Comparison of ENCODE assay signal across 1 cellular context in genomic region chr1:174159253-174160108, GRCh38.
A peak's percentile ranks its signal among the peaks of the same experiment; 100 is the strongest.
TF ChIP-seq lines count a peak whose summit lies in the region.

RABGAP1L (plus strand) TSS chr1:174159520.

TF ChIP-seq in HepG2, 621 proteins besides CTCF, POLR2A, EP300 and RAD21 (continued from another document and continues in another):
- peak; percentile 76 for TF ChIP-seq ARID4A (CRISPR knock-in tag; IDR thresholded peaks at IDR 0.05; ENCODE audit: borderline replicate concordance)
- TF ChIP-seq SAP130 (CRISPR knock-in tag; IDR thresholded peaks at IDR 0.05; ENCODE audit: low read depth), result peak; percentile 88
- TF ChIP-seq TOPORS (CRISPR knock-in tag; IDR thresholded peaks at IDR 0.05), result no peak
- TF ChIP-seq CSRNP2 (CRISPR knock-in tag; conservative IDR thresholded peaks at IDR 0.05; ENCODE audit: low read depth), result no peak
- peak; percentile 79 for TF ChIP-seq TFDP2 (CRISPR knock-in tag; IDR thresholded peaks at IDR 0.05)
- 0 out of 2 replicates have a peak, but pooled peaks have one; percentile 8 for TF ChIP-seq CREM (IDR thresholded peaks at IDR 0.05)
- TF ChIP-seq CREM (CRISPR knock-in tag; IDR thresholded peaks at IDR 0.05), result no peak
- peak; percentile 82 for TF ChIP-seq POLR2G (IDR thresholded peaks at IDR 0.05; ENCODE audit: low read depth, low read length)
- peak; percentile 27; the same call in 1 of the 2 replicates for TF ChIP-seq ZNF784 (CRISPR knock-in tag; IDR thresholded peaks at IDR 0.05; ENCODE audit: borderline replicate concordance)
- peak; percentile 59 for TF ChIP-seq RBM39 (IDR thresholded peaks at IDR 0.05; ENCODE audit: low read depth, low read length, poor library complexity, severe bottlenecking)
- TF ChIP-seq ZNF772 (CRISPR knock-in tag; IDR thresholded peaks at IDR 0.05), result no peak; the same call in 1 of the 2 replicates
- TF ChIP-seq TBX3 (IDR thresholded peaks at IDR 0.05; ENCODE audit: borderline replicate concordance), result 0 out of 2 replicates have a peak, but pooled peaks have one; percentile 14
- TF ChIP-seq SMAD1 (CRISPR knock-in tag; IDR thresholded peaks at IDR 0.05; ENCODE audit: borderline replicate concordance, low read depth), result peak; percentile 34; the same call in 1 of the 2 replicates
- peak; percentile 86 for TF ChIP-seq HOXA3 (CRISPR knock-in tag; IDR thresholded peaks at IDR 0.05)
- no peak for TF ChIP-seq TSC22D2 (CRISPR knock-in tag; IDR thresholded peaks at IDR 0.05; ENCODE audit: borderline replicate concordance)
- TF ChIP-seq MAZ (IDR thresholded peaks at IDR 0.05; ENCODE audit: borderline replicate concordance, low read depth, low read length), result peak; percentile 92; the same call in 1 of the 2 replicates
- TF ChIP-seq MAZ (CRISPR knock-in tag; IDR thresholded peaks at IDR 0.05; ENCODE audit: low read depth), result peak; percentile 91
- TF ChIP-seq KLF12 (CRISPR knock-in tag; IDR thresholded peaks at IDR 0.05; ENCODE audit: borderline replicate concordance), result 0 out of 2 replicates have a peak, but pooled peaks have one; percentile 71
- no peak for TF ChIP-seq ZBTB7B (CRISPR knock-in tag; IDR thresholded peaks at IDR 0.05)
- TF ChIP-seq ZNF225 (CRISPR knock-in tag; IDR thresholded peaks at IDR 0.05), result 0 out of 2 replicates have a peak, but pooled peaks have one; percentile 48
- no peak for TF ChIP-seq SAFB2 (CRISPR knock-in tag; IDR thresholded peaks at IDR 0.05; ENCODE audit: borderline replicate concordance, low read depth)
- TF ChIP-seq RELA (CRISPR knock-in tag; IDR thresholded peaks at IDR 0.05), result no peak
- peak; percentile 57; the same call in 1 of the 2 replicates for TF ChIP-seq SALL2 (CRISPR knock-in tag; IDR thresholded peaks at IDR 0.05)
- no peak for TF ChIP-seq ARNT (IDR thresholded peaks at IDR 0.05)
- TF ChIP-seq ZNF235 (CRISPR knock-in tag; IDR thresholded peaks at IDR 0.05; ENCODE audit: borderline replicate concordance), result no peak
- peak; percentile 54 for TF ChIP-seq MED8 (CRISPR knock-in tag; IDR thresholded peaks at IDR 0.05; ENCODE audit: insufficient replicate concordance)
- peak; percentile 77 for TF ChIP-seq ZFP91 (CRISPR knock-in tag; IDR thresholded peaks at IDR 0.05; ENCODE audit: borderline replicate concordance)
- TF ChIP-seq ZNF83 (CRISPR knock-in tag; IDR thresholded peaks at IDR 0.05; ENCODE audit: borderline replicate concordance), result no peak
- peak; percentile 99 for TF ChIP-seq HNRNPLL (IDR thresholded peaks at IDR 0.05; ENCODE audit: low read depth, low read length, poor library complexity, severe bottlenecking)
- no peak for TF ChIP-seq PCBP2 (optimal IDR thresholded peaks at IDR 0.05; ENCODE audit: low read depth, low read length, poor library complexity, severe bottlenecking)
- no peak for TF ChIP-seq TFDP1 (CRISPR knock-in tag; IDR thresholded peaks at IDR 0.05; ENCODE audit: borderline replicate concordance)
- no peak; the same call in 1 of the 2 replicates for TF ChIP-seq HIC2 (CRISPR knock-in tag; IDR thresholded peaks at IDR 0.05; ENCODE audit: low read depth)
- no peak for TF ChIP-seq ZNF841 (CRISPR knock-in tag; IDR thresholded peaks at IDR 0.05; ENCODE audit: borderline replicate concordance)
- peak; percentile 9; the same call in 1 of the 2 replicates for TF ChIP-seq STAG1 (CRISPR knock-in tag; IDR thresholded peaks at IDR 0.05)
- peak; percentile 54 for TF ChIP-seq ZNF121 (CRISPR knock-in tag; IDR thresholded peaks at IDR 0.05)
- 0 out of 3 replicates have a peak, but pooled peaks have one; percentile 47 for TF ChIP-seq MXI1 (IDR thresholded peaks at IDR 0.05; ENCODE audit: borderline replicate concordance, low read depth, low read length)
- no peak for TF ChIP-seq ZNF775 (CRISPR knock-in tag; IDR thresholded peaks at IDR 0.05; ENCODE audit: borderline replicate concordance)
- TF ChIP-seq MAFK (conservative IDR thresholded peaks at IDR 0.05 in 1 of 2, IDR thresholded peaks at IDR 0.05 in 1 of 2; ENCODE audit: low read length in 2 of 2), result no peak
- TF ChIP-seq REPIN1 (CRISPR knock-in tag; IDR thresholded peaks at IDR 0.05; ENCODE audit: borderline replicate concordance, low read depth), result 0 out of 2 replicates have a peak, but pooled peaks have one; percentile 49
- TF ChIP-seq ZKSCAN8 (CRISPR knock-in tag; IDR thresholded peaks at IDR 0.05; ENCODE audit: borderline replicate concordance), result 0 out of 2 replicates have a peak, but pooled peaks have one; percentile 3
- TF ChIP-seq NAIF1 (CRISPR knock-in tag; IDR thresholded peaks at IDR 0.05; ENCODE audit: borderline replicate concordance), result peak; percentile 85; the same call in 1 of the 2 replicates
- no peak for TF ChIP-seq SCMH1 (CRISPR knock-in tag; IDR thresholded peaks at IDR 0.05; ENCODE audit: borderline replicate concordance)
- peak; percentile 39; the same call in 1 of the 2 replicates for TF ChIP-seq SP4 (CRISPR knock-in tag; IDR thresholded peaks at IDR 0.05)
- TF ChIP-seq SIN3A (IDR thresholded peaks at IDR 0.05; ENCODE audit: borderline replicate concordance, low read depth, low read length), result peak; percentile 22; the same call in 1 of the 2 replicates
- TF ChIP-seq ZNF776 (CRISPR knock-in tag; IDR thresholded peaks at IDR 0.05), result 0 out of 2 replicates have a peak, but pooled peaks have one; percentile 52
- 0 out of 2 replicates have a peak, but pooled peaks have one; percentile 35 for TF ChIP-seq HOXA9 (CRISPR knock-in tag; IDR thresholded peaks at IDR 0.05; ENCODE audit: borderline replicate concordance)
- TF ChIP-seq SOX6 (IDR thresholded peaks at IDR 0.05), result no peak
- peak; percentile 13 for TF ChIP-seq SOX6 (CRISPR knock-in tag; IDR thresholded peaks at IDR 0.05)
- TF ChIP-seq UBTF (CRISPR knock-in tag; IDR thresholded peaks at IDR 0.05), result peak; percentile 92
- TF ChIP-seq CHCHD3 (CRISPR knock-in tag; IDR thresholded peaks at IDR 0.05), result peak; percentile 62; the same call in 1 of the 2 replicates
- TF ChIP-seq WIZ (CRISPR knock-in tag; IDR thresholded peaks at IDR 0.05), result no peak
- TF ChIP-seq ELF3 (CRISPR knock-in tag; IDR thresholded peaks at IDR 0.05), result peak; percentile 39; the same call in 1 of the 2 replicates
- peak; percentile 5; the same call in 1 of the 2 replicates for TF ChIP-seq ZNF263 (CRISPR knock-in tag; IDR thresholded peaks at IDR 0.05)
